11 cellular contexts compared by ENCODE assay signal in the genomic region with DNA sequence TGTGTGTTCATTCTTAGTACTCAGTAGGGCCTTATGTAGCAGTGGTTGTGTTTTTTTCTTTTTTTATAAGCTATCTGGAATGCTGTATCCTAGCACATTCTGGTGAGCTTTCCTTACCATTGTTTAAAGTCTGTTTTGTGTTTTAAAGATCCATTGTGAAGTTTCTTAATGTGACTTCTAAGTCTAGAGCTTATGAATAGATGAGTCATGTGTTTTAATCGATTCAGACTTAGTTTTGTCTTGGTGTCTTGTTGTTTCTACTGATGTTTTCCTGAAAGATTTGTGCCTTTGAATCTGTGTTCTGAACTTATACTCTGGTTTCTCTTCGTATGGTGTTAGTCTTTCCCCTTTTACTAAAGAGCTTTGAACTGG. TPM values are rescaled to one million over a fixed set of nuclear protein-coding genes. Genes with fewer than 3 reads are reported as not detected.
DNase-seq lines count a peak whose midpoint lies in the region; ATAC-seq, FAIRE-seq and TF ChIP-seq lines count a peak whose summit lies in the region.
"Had no signal": no experiment of that assay in that cellular context is flagged by ENCODE, and none has a peak within 500 bp of the region (broad histone marks: within the 10 kb centered on the region; RNA-seq: fewer than 3 reads in every experiment).

No MANE protein-coding gene starts in this region.

- no peak for FAIRE-seq in GM12878 (lab: Jason Lieb, UNC)
- FAIRE-seq in small intestine (lab: Jason Lieb, UNC): no peak

- 2% methylated on average over 2 of the region's 2 CpGs for WGBS in GM12878 (ENCODE audit: insufficient coverage, insufficient replicate concordance, low lambda C conversion rate, missing lambda C conversion rate)
- WGBS in small intestine, 3 donors: 15 to 27% (median 27%) methylated on average over 2 of the region's 2 CpGs

- H3K4me3 Mint-ChIP-seq in HFFc6: peak overlapping the region; percentile 78

- H3K79me2 ChIP-seq in GM12878 (ENCODE audit: control insufficient read depth, insufficient read depth, low read length): peaks cover 95% of the 10 kb centered on the region

- H3K4me1 ChIP-seq in GM12878 (ENCODE audit: control insufficient read depth, insufficient read depth, low read length) (peaks cover 76% of the 10 kb centered on the region), muscle layer of duodenum (ENCODE audit: control insufficient read depth in 1 of 2, insufficient read depth in 2 of 2, low read length in 2 of 2) (peaks cover 32 to 36% of the 10 kb centered on the region in 2 donors), uterus (peaks cover 0 to 14% of the 10 kb centered on the region in 2 donors), small intestine (ENCODE audit: control insufficient read depth in 2 of 2, insufficient read depth in 1 of 2, low read depth in 1 of 2, low read length in 1 of 2) (peaks cover 10 to 34% of the 10 kb centered on the region in 2 donors)

- H3K27me3 ChIP-seq in GM12878 (replicated peaks in 1 of 2; ENCODE audit: control insufficient read depth in 2 of 2, insufficient read depth in 2 of 2, low read length in 1 of 2): no peaks in the 10 kb centered on the region
- no peaks in the 10 kb centered on the region for H3K27me3 ChIP-seq in muscle layer of duodenum (ENCODE audit: low read depth, low read length)
- H3K27me3 ChIP-seq in uterus: no peaks in the 10 kb centered on the region
- H3K27me3 ChIP-seq in small intestine (ENCODE audit: control insufficient read depth in 2 of 2, insufficient read depth in 2 of 2, low read length in 2 of 2): no peaks in the 10 kb centered on the region

- peak overlapping the region; percentile 43; the same call in 1 of the 2 replicates for H3K9ac ChIP-seq in GM12878 (ENCODE audit: control insufficient read depth, insufficient read depth, low read length)

- DNase-seq in AG10803 (ENCODE audit: low read depth) (peak; percentile 51), HFFc6 (no peak), GM12878 (ENCODE audit: low read depth, low spot score) (no peak), uterus (no peak), small intestine (no peak)
- DNase-seq: DMS79 treated with DMSO at 0.1 percent for 48 hours, hypothalamus, right cardiac atrium had no signal

- RAD21 ChIA-PET in GM12878 (lab: Charles Lee; ENCODE audit: unreplicated experiment): interaction anchor here (0.7 to 6.9 kb wide), 16 partner anchors 8 to 108 kb away, joined by 3 to 93 read pairs (median 4); a partner anchor contains a TSS

- H3K27ac Mint-ChIP-seq in HFFc6: peak overlapping the region; percentile 82

- H3K4me1 Mint-ChIP-seq in HFFc6 (ENCODE audit: low read depth): peaks cover 81% of the 10 kb centered on the region

- no peak overlapping the region for H3K4me3 ChIP-seq in AG10803 (ENCODE audit: low read length)
- no peak overlapping the region for H3K4me3 ChIP-seq in GM12878
- H3K4me3 ChIP-seq in muscle layer of duodenum (ENCODE audit: low read depth in 1 of 2, low read length in 2 of 2): no peak overlapping the region
- no peak overlapping the region for H3K4me3 ChIP-seq in uterus
- H3K4me3 ChIP-seq in small intestine (ENCODE audit: low read depth in 1 of 2, low read length in 2 of 2): no peak overlapping the region

- intact Hi-C loops in GM12878 (cut with micrococcal nuclease; ENCODE audit: unreplicated experiment) (loop anchor here (2.0 to 10.0 kb wide), 2 partner anchors 22 to 300 kb away; no protein-coding TSS in a partner anchor), uterus (cut with DNase I; ENCODE audit: low total_unique reads) (no loop called here)

- CTCF ChIA-PET in GM12878 (lab: Yijun Ruan, JAX): interaction anchor here (0.6 to 7.6 kb wide), 18 partner anchors 8 to 437 kb away, joined by 3 to 109 read pairs (median 4); a partner anchor contains a TSS

- H3K9me3 ChIP-seq in GM12878 (replicated peaks; ENCODE audit: control insufficient read depth, insufficient read depth, low read length) (no peaks in the 10 kb centered on the region; the same call in 2 of the 3 replicates), muscle layer of duodenum (ENCODE audit: control insufficient read depth in 1 of 2, low read length in 2 of 2) (no peaks in the 10 kb centered on the region), uterus (no peaks in the 10 kb centered on the region), small intestine (ENCODE audit: control insufficient read depth, low read depth) (no peaks in the 10 kb centered on the region)

- in situ Hi-C loops in GM12878 (cut with MboI): no loop called here

- H3K27ac ChIP-seq in GM12878 (ENCODE audit: control insufficient read depth, insufficient read depth) (peak overlapping the region; percentile 60), muscle layer of duodenum (ENCODE audit: low read length) (peak overlapping the region; percentile 56), uterus (peak overlapping the region in 1 of 2 donors; percentile 62), small intestine (ENCODE audit: low read depth in 1 of 2, low read length in 1 of 2) (no peak overlapping the region)

- no peak for TF ChIP-seq RAD21 in GM12878 (IDR thresholded peaks at IDR 0.05; ENCODE audit: insufficient read depth, low read depth, low read length)

- no peaks in the 10 kb centered on the region for H3K9me3 Mint-ChIP-seq in HFFc6

- ATAC-seq in GM12878 (no peak), GM18517 (IDR thresholded peaks at IDR 0.05; ENCODE audit: unreplicated experiment) (no peak), HG03520 (IDR thresholded peaks at IDR 0.05; ENCODE audit: unreplicated experiment) (no peak)

- SMC1A ChIA-PET in GM12878 (lab: Charles Lee; ENCODE audit: uncharacterized antibody, unreplicated experiment): interaction anchor here (0.7 to 6.6 kb wide), 25 partner anchors 8 to 172 kb away, joined by 3 to 89 read pairs (median 6); a partner anchor contains a TSS

- peak overlapping the region; percentile 94 for H3K4me2 ChIP-seq in GM12878 (ENCODE audit: control insufficient read depth, insufficient read depth)

- H3K36me3 Mint-ChIP-seq in HFFc6 (ENCODE audit: low read depth): no peaks in the 10 kb centered on the region

- no TSS peak for BruUV-seq in GM12878 (replicated peaks; lab: Mats Ljungman, UMichigan)

- no peak for TF ChIP-seq CTCF in AG10803 (conservative IDR thresholded peaks at IDR 0.05; ENCODE audit: low read length)
- TF ChIP-seq CTCF in HFFc6 (IDR thresholded peaks at IDR 0.05): no peak
- no peak for TF ChIP-seq CTCF in GM12878 (IDR thresholded peaks at IDR 0.05 in 2 of 3, conservative IDR thresholded peaks at IDR 0.05 in 1 of 3; ENCODE audit: control insufficient read depth in 2 of 3, extremely low read depth in 1 of 3, insufficient read depth in 1 of 3, low read depth in 3 of 3, low read length in 3 of 3)
- TF ChIP-seq CTCF in uterus (IDR thresholded peaks at IDR 0.05): no peak

- no peaks in the 10 kb centered on the region for H4K20me1 ChIP-seq in GM12878 (ENCODE audit: control insufficient read depth, insufficient read depth)

- H3K36me3 ChIP-seq in GM12878 (ENCODE audit: control insufficient read depth in 2 of 2, insufficient read depth in 2 of 2, low read length in 1 of 2): no peaks in the 10 kb centered on the region
- H3K36me3 ChIP-seq in muscle layer of duodenum (ENCODE audit: control insufficient read depth in 1 of 2, insufficient read depth in 2 of 2, low read length in 2 of 2): no peaks in the 10 kb centered on the region
- no peaks in the 10 kb centered on the region for H3K36me3 ChIP-seq in uterus
- no peaks in the 10 kb centered on the region for H3K36me3 ChIP-seq in small intestine (ENCODE audit: control insufficient read depth in 2 of 2, insufficient read depth in 2 of 2, low read length in 2 of 2)

- H2AFZ ChIP-seq in GM12878 (ENCODE audit: control insufficient read depth, low read depth, low read length): no peak overlapping the region

- POLR2A ChIA-PET in GM12878 (lab: Charles Lee): interaction anchor here (1.4 to 2.4 kb wide), 8 partner anchors 9 to 87 kb away, joined by 3 to 15 read pairs (median 7); a partner anchor contains a TSS

- no peak for TF ChIP-seq EP300 in GM12878 (IDR thresholded peaks at IDR 0.05; ENCODE audit: borderline replicate concordance in 1 of 2, control insufficient read depth in 1 of 2, low read depth in 2 of 2, low read length in 2 of 2)

- no peaks in the 10 kb centered on the region for H3K27me3 Mint-ChIP-seq in HFFc6 (ENCODE audit: insufficient read depth)

- TF ChIP-seq POLR2A in GM12878 (IDR thresholded peaks at IDR 0.05; ENCODE audit: low read depth, low read length) (no peak), uterus (IDR thresholded peaks at IDR 0.05) (no peak)

TF ChIP-seq in GM12878, 131 proteins besides CTCF, POLR2A, EP300 and RAD21 (continues in another document):
- TF ChIP-seq MEF2A (IDR thresholded peaks at IDR 0.05; ENCODE audit: insufficient read depth, low read depth, low read length): no peak
- TF ChIP-seq SREBF2 (IDR thresholded peaks at IDR 0.05; ENCODE audit: low read length): no peak

RNA-seq across cellular contexts. Expression of a gene that starts 24.5 kb away (rescaled TPM):
- total RNA-seq in HFFc6 (2021; fragmentation: NEBNext Ultra II Directional; extraction: Animal tissue kit (Norgen Biotek cat#: 25700)): 10 to 100 TPM; 29.0 to 51.3 (median 35.6) TPM
- 399 and 407 TPM in 2 replicates for total RNA-seq in GM12878 (2013; cell fraction: nucleolus; rRNA removed)
- total RNA-seq in GM12878 (2014; rRNA removed) (59.1 and 59.6 TPM in 2 replicates), GM12878 (2014; rRNA removed; fragmentation: Illumina TruSeq; extraction: Trizol) (63.4 and 65.5 TPM in 2 replicates), GM12878 (2021) (67.0 and 74.9 TPM in 2 replicates), uterus (100 to 1,000 TPM; 128 to 460 (median 243) TPM)
- polyA plus RNA-seq in GM12878 (2011; ENCODE audit: low read depth): 39.2 TPM
- polyA plus RNA-seq in GM12878 (2011; rRNA removed) (29.7 and 36.3 TPM in 2 replicates), GM12878 (2014; fragmentation: Illumina TruSeq; extraction: Trizol) (55.8 and 56.2 TPM in 2 replicates), GM12878 (2014; fragmentation: Nextera tagmentation; extraction: Ambion mirVana) (10 to 100 TPM; 14.4 to 21.5 TPM), GM12878 (2014; rRNA removed) (41.4 and 42.3 TPM in 2 replicates), GM12878 (2016; fragmentation: Nextera tagmentation; extraction: Ambion mirVana) (10 to 100 TPM; 54.5 to 56.3 TPM), small intestine (10 to 100 TPM; 39.4 to 71.6 (median 58.9) TPM)
- 40.3 and 63.4 TPM in 2 replicates for polyA plus RNA-seq in GM12878 (2011; cell fraction: cytosol; rRNA removed)
- 75.9 and 95.9 TPM in 2 replicates for polyA plus RNA-seq in GM12878 (2011; cell fraction: nucleus; rRNA removed)
- polyA plus RNA-seq in GM12878 (2012): 56.2 and 76.5 TPM in 2 replicates
- 110 and 178 TPM in 2 replicates for polyA minus RNA-seq in GM12878 (2011; rRNA and poly(A)+ RNA removed)
- 61.3 and 76.6 TPM in 2 replicates for polyA minus RNA-seq in GM12878 (2011; cell fraction: cytosol; rRNA and poly(A)+ RNA removed)
- polyA minus RNA-seq in GM12878 (2011; cell fraction: nucleus; rRNA and poly(A)+ RNA removed): 119 and 203 TPM in 2 replicates

Comparison
In these comparisons a context has a peak if more than half of its experiments do, and no peak if none do; other contexts are left out.
1. H3K27ac ChIP-seq: peak in GM12878 (single experiment) and muscle layer of duodenum (single experiment); none in small intestine (0 of 2).